13 cellular contexts compared by ENCODE assay signal in the genomic region with DNA sequence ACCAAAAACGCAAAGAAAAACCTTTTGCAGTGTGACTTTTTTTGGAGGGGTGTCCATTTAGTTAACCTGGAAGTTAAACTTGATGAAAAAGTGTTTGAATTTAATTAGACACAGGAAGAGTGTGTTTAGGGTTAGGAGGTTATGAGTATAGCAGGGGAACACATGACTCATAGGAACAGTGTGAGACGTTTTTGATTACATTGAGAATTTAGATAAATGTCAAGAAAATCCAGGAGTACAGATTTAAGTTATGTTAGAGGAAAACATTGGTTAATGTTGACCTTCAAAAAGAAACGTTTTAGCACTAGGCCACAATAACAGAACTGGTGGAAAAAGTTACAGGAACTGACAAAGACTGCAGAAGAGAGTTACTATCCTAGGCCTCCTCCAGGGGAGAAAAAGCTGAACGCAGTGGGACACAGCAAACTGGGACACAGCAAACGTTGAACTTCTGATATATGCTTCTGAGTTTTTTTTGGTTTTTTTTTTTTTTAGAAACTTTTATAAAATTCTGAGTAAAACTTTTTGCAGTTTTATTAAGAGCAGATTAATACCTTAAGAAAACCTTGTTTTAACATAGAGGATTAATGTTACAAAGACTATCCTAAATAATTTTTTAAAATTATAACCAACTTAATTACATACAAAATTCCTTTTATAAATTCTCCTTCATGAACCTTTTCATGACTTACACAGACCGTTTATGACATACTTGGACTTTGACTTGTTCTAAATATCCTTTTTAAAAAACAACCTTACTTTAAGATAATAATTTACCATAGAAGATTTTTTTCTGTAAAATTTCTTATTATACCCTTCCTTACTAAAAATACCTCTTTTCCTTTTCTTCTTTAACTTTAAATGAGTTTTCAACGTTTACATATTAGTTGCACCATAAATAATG. TPM values are rescaled to one million over a fixed set of nuclear protein-coding genes. Genes with fewer than 3 reads are reported as not detected.
DNase-seq lines count a peak whose midpoint lies in the region; ATAC-seq, FAIRE-seq and TF ChIP-seq lines count a peak whose summit lies in the region.
"Had no signal": no experiment of that assay in that cellular context is flagged by ENCODE, and none has a peak within 500 bp of the region (broad histone marks: within the 10 kb centered on the region; RNA-seq: fewer than 3 reads in every experiment).

No MANE protein-coding gene starts in this region.

- H3F3A ChIP-seq in smooth muscle cell (ENCODE audit: low read depth) = no peaks in the 10 kb centered on the region

- no peak for TF ChIP-seq POLR2A in ovary (IDR thresholded peaks at IDR 0.05)

- peak; percentile 42 for ATAC-seq in stimulated activated naive B cell treated with anti-CD40 and anti-IgM and Interleukin-4, amounts not matched to agents 10 μg/mL and 1 μg/mL and 100 μg/mL, for 72 hours (replicated peaks)
- ATAC-seq: natural killer cell treated with Interleukin-12 subunit alpha and Interleukin-12 subunit beta and Interleukin-15 and Interleukin-18, amount 100 ng/mL, for 72 hours had no signal

- DNase-seq in activated naive CD4-positive, alpha-beta T cell treated with Interleukin-2 at 50 U/mL for 16 hours = no peak
- peak; percentile 17 for DNase-seq in NCI-H510A treated with DMSO at 0.1 percent for 48 hours (lab: John Stamatoyannopoulos, UW)
- no peak for DNase-seq in stimulated activated naive B cell treated with anti-CD40 and anti-IgM and Interleukin-4, amounts not matched to agents 10 μg/mL and 1 μg/mL and 100 μg/mL, for 72 hours
- DNase-seq in GM13976 (ENCODE audit: low spot score) = no peak
- DNase-seq in ovary = no peak
- no peak for DNase-seq in smooth muscle cell (lab: John Stamatoyannopoulos, UW; ENCODE audit: unreplicated experiment)
- DNase-seq: activated CD8-positive, alpha-beta memory T cell treated with anti-CD3 and anti-CD28 coated beads for 24 hours had no signal

- H3K4me1 Mint-ChIP-seq in activated naive CD4-positive, alpha-beta T cell treated with anti-CD3 and anti-CD28 coated beads, Interleukin-2, amount 50 U/mL, for 24 hours = peaks cover 16% of the 10 kb centered on the region
- H3K4me1 Mint-ChIP-seq in stimulated activated naive B cell treated with anti-CD40 and anti-IgM and Interleukin-4, amounts not matched to agents 10 μg/mL and 1 μg/mL and 100 μg/mL, for 72 hours = peaks cover 4 to 9% of the 10 kb centered on the region in 2 donors

- no peak overlapping the region for H2AFZ ChIP-seq in smooth muscle cell (ENCODE audit: low read depth)

- H4K20me1 ChIP-seq in smooth muscle cell (ENCODE audit: low read depth) = no peaks in the 10 kb centered on the region

- H3K79me2 ChIP-seq in smooth muscle cell (ENCODE audit: low read depth) = no peaks in the 10 kb centered on the region

- H3K36me3 ChIP-seq in ovary (no peaks in the 10 kb centered on the region), smooth muscle cell (ENCODE audit: low read depth) (peaks cover 7% of the 10 kb centered on the region)

- no peak for TF ChIP-seq EP300 in ovary (IDR thresholded peaks at IDR 0.05)

- H3K4me3 ChIP-seq in ovary = no peak overlapping the region
- H3K4me3 ChIP-seq in smooth muscle cell = no peak overlapping the region
- H3K4me3 ChIP-seq: skin epidermis had no signal

- H3K27ac Mint-ChIP-seq in activated naive CD4-positive, alpha-beta T cell treated with anti-CD3 and anti-CD28 coated beads, Interleukin-2, amount 50 U/mL, for 24 hours = peak overlapping the region; percentile 2
- H3K27ac Mint-ChIP-seq in stimulated activated naive B cell treated with anti-CD40 and anti-IgM and Interleukin-4, amounts not matched to agents 10 μg/mL and 1 μg/mL and 100 μg/mL, for 72 hours = no peak overlapping the region
- H3K27ac Mint-ChIP-seq: natural killer cell treated with Interleukin-12 subunit alpha and Interleukin-12 subunit beta and Interleukin-15 and Interleukin-18, amount 100 ng/mL, for 72 hours; T-helper 1 cell treated with Interleukin-12 subunit alpha and Interleukin-12 subunit beta and Interleukin-4 antibody, amounts not matched to agents 30 μg/mL and 1 μg/mL, for 36 hours had no signal

- WGBS in ovary, 3 donors = 81 to 83% (median 82%) methylated on average over 7 of the region's 7 CpGs
- 78% methylated on average over 7 of the region's 7 CpGs for WGBS in smooth muscle cell (ENCODE audit: low lambda C conversion rate)

- no peaks in the 10 kb centered on the region for H3K4me1 ChIP-seq in ovary (ENCODE audit: insufficient read depth)
- no peaks in the 10 kb centered on the region for H3K4me1 ChIP-seq in smooth muscle cell (ENCODE audit: low read depth)

- H3K9ac ChIP-seq in smooth muscle cell (ENCODE audit: low read depth) = no peak overlapping the region

- H3K4me2 ChIP-seq in smooth muscle cell = no peak overlapping the region

- no peak overlapping the region for H3K4me3 Mint-ChIP-seq in activated naive CD4-positive, alpha-beta T cell treated with anti-CD3 and anti-CD28 coated beads, Interleukin-2, amount 50 U/mL, for 24 hours
- H3K4me3 Mint-ChIP-seq in stimulated activated naive B cell treated with anti-CD40 and anti-IgM and Interleukin-4, amounts not matched to agents 10 μg/mL and 1 μg/mL and 100 μg/mL, for 72 hours = peak overlapping the region in 1 of 2 donors; percentile 4
- H3K4me3 Mint-ChIP-seq: natural killer cell treated with Interleukin-12 subunit alpha and Interleukin-12 subunit beta and Interleukin-15 and Interleukin-18, amount 100 ng/mL, for 72 hours; T-helper 1 cell treated with Interleukin-12 subunit alpha and Interleukin-12 subunit beta and Interleukin-4 antibody, amounts not matched to agents 30 μg/mL and 1 μg/mL, for 36 hours had no signal

- no peaks in the 10 kb centered on the region for H3K27me3 ChIP-seq in ovary
- no peaks in the 10 kb centered on the region for H3K27me3 ChIP-seq in smooth muscle cell (ENCODE audit: low read depth)

- H3K36me3 Mint-ChIP-seq in activated naive CD4-positive, alpha-beta T cell treated with anti-CD3 and anti-CD28 coated beads, Interleukin-2, amount 50 U/mL, for 24 hours = peaks cover 26% of the 10 kb centered on the region
- H3K36me3 Mint-ChIP-seq in stimulated activated naive B cell treated with anti-CD40 and anti-IgM and Interleukin-4, amounts not matched to agents 10 μg/mL and 1 μg/mL and 100 μg/mL, for 72 hours = peaks cover 42 to 61% of the 10 kb centered on the region in 2 donors

- no peak overlapping the region for H3K27ac ChIP-seq in ovary
- no peak overlapping the region for H3K27ac ChIP-seq in smooth muscle cell (ENCODE audit: low read depth)
- H3K27ac ChIP-seq: skin epidermis had no signal

- in situ Hi-C loops in GM13976 (cut with MboI; ENCODE audit: low sequenced_read_pairs, unreplicated experiment) = no loop called here

- H3K27me3 Mint-ChIP-seq in activated naive CD4-positive, alpha-beta T cell treated with anti-CD3 and anti-CD28 coated beads, Interleukin-2, amount 50 U/mL, for 24 hours = no peaks in the 10 kb centered on the region
- no peaks in the 10 kb centered on the region for H3K27me3 Mint-ChIP-seq in stimulated activated naive B cell treated with anti-CD40 and anti-IgM and Interleukin-4, amounts not matched to agents 10 μg/mL and 1 μg/mL and 100 μg/mL, for 72 hours
- H3K27me3 Mint-ChIP-seq: natural killer cell treated with Interleukin-12 subunit alpha and Interleukin-12 subunit beta and Interleukin-15 and Interleukin-18, amount 100 ng/mL, for 72 hours had no signal

- no peaks in the 10 kb centered on the region for H3K9me3 ChIP-seq in ovary
- peaks cover 21% of the 10 kb centered on the region for H3K9me3 ChIP-seq in smooth muscle cell (replicated peaks; ENCODE audit: low read depth)

- intact Hi-C loops in ovary (cut with DNase I) = no loop called here

- H3K9me3 Mint-ChIP-seq in activated naive CD4-positive, alpha-beta T cell treated with anti-CD3 and anti-CD28 coated beads, Interleukin-2, amount 50 U/mL, for 24 hours = peaks cover 11% of the 10 kb centered on the region
- peaks cover 30 to 34% of the 10 kb centered on the region in 2 donors for H3K9me3 Mint-ChIP-seq in stimulated activated naive B cell treated with anti-CD40 and anti-IgM and Interleukin-4, amounts not matched to agents 10 μg/mL and 1 μg/mL and 100 μg/mL, for 72 hours

- TF ChIP-seq CTCF in GM13976 (IDR thresholded peaks at IDR 0.05; ENCODE audit: borderline replicate concordance, control extremely low read depth, extremely low read depth, insufficient read depth, missing control alignments) (no peak), ovary (IDR thresholded peaks at IDR 0.05) (no peak), smooth muscle cell (IDR thresholded peaks at IDR 0.05; ENCODE audit: borderline replicate concordance, insufficient read depth, poor library complexity, severe bottlenecking) (no peak)

- peak; percentile 41 for FAIRE-seq in endometrium (lab: Jason Lieb, UNC)
- FAIRE-seq: urothelium cell line had no signal

RNA-seq across cellular contexts. Expression of a gene that starts 22.2 kb away (rescaled TPM):
- 10 to 100 TPM in 6 of 7 donors, 1 to 10 TPM in 1; 7.5 to 20.4 (median 15.6) TPM for total RNA-seq in ovary
- polyA plus RNA-seq in ovary = 10 to 100 TPM; 16.8 to 19.6 TPM
- total RNA-seq in smooth muscle cell = 9.4 and 16.1 TPM in 2 replicates
- polyA plus RNA-seq in smooth muscle cell = 15.6 and 17.4 TPM in 2 replicates
